10 cellular contexts compared by ENCODE assay signal in the genomic region with DNA sequence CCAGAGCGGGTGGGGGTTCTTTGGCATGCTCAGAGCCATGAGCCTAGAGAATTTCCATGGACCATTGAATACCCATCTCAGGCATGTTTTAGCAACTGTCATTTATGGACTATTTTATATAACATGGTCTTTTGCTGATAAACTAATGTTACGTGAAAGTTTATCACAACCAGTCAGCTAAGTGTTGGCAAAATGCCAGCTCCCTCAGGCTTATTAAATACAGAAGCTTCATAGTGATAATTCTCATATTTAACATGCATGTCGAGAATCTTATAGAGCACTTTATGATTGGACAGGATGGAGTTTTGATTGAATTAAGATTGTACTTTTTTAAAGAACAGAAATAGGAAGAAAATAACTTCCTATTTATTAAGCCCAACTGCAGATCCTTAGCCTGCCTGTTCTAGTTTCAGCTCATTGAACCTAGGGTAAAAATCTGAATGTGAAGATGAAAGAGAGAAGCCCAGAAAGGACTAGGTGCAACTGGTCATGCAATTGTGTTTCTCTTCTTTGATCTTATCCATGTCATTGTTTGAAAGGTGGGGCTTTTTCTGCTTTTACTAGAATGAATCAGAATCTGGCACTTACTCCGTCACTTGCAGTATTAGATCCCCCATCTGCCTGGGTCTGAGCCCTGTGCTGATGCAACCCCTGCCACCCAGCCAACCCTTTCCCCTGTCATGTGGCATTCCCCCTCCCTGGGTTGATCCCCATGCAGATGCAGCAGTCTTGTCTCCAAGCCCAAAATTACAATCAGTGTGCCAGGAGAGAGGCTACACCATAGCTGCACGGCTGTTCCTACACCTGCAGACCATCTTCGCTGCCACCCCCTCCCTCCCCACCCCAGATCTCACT.
A peak's percentile ranks its signal among the peaks of the same experiment; 100 is the strongest.
DNase-seq lines count a peak whose midpoint lies in the region; ATAC-seq and TF ChIP-seq lines count a peak whose summit lies in the region.
"Had no signal": no experiment of that assay in that cellular context is flagged by ENCODE, and none has a peak within 500 bp of the region (broad histone marks: within the 10 kb centered on the region; RNA-seq: fewer than 3 reads in every experiment).

No MANE protein-coding gene starts in this region.

- no peaks in the 10 kb centered on the region for H3K27me3 ChIP-seq in GM06990 (replicated peaks; ENCODE audit: control insufficient read depth, insufficient read depth, low read length)
- no peaks in the 10 kb centered on the region for H3K27me3 ChIP-seq in gastrocnemius medialis

- no peak overlapping the region for H3K4me3 ChIP-seq in GM06990 (replicated peaks; ENCODE audit: low read depth, low read length)
- no peak overlapping the region for H3K4me3 ChIP-seq in gastrocnemius medialis

- intact Hi-C loops in gastrocnemius medialis (cut with DNase I; ENCODE audit: low total_unique reads): no loop called here

- H3K36me3 Mint-ChIP-seq in T-cell: no peaks in the 10 kb centered on the region

- peak; percentile 79 for ATAC-seq in GM18909 (IDR thresholded peaks at IDR 0.05; ENCODE audit: poor library complexity, unreplicated experiment)
- peak; percentile 87 for ATAC-seq in HG02938 (IDR thresholded peaks at IDR 0.05; ENCODE audit: unreplicated experiment)
- no peak for ATAC-seq in T-cell (replicated peaks in 1 of 4)
- no peak for ATAC-seq in gastrocnemius medialis

- no peaks in the 10 kb centered on the region; the same call in 1 of the 2 replicates for H3K36me3 ChIP-seq in GM06990 (ENCODE audit: control insufficient read depth, insufficient read depth, low read length)
- no peaks in the 10 kb centered on the region for H3K36me3 ChIP-seq in gastrocnemius medialis

- H3K27ac ChIP-seq in caudate nucleus (ENCODE audit: low read depth, low read length) (no peak overlapping the region), gastrocnemius medialis (no peak overlapping the region)

- no peak for TF ChIP-seq CTCF in GM06990 (IDR thresholded peaks at IDR 0.05; ENCODE audit: insufficient read depth, low read length, poor library complexity, severe bottlenecking)
- no peak for TF ChIP-seq CTCF in gastrocnemius medialis (IDR thresholded peaks at IDR 0.05 in 4 of 5, conservative IDR thresholded peaks at IDR 0.05 in 1 of 5)

- no peak for TF ChIP-seq POLR2A in gastrocnemius medialis (IDR thresholded peaks at IDR 0.05)

- H3K27me3 Mint-ChIP-seq in T-cell: peaks cover 9 to 16% of the 10 kb centered on the region in 2 donors

- peaks cover 0 to 6% of the 10 kb centered on the region in 2 donors for H3K4me1 ChIP-seq in gastrocnemius medialis

- POLR2A ChIA-PET in T-cell (lab: Charles Lee): no interaction called here

- no peaks in the 10 kb centered on the region for H3K9me3 ChIP-seq in gastrocnemius medialis

- H3K9me3 Mint-ChIP-seq in T-cell: peaks cover 0 to 4% (median 0%) of the 10 kb centered on the region in 3 donors

- no peak overlapping the region for H3K4me3 Mint-ChIP-seq in T-cell
- H3K4me3 Mint-ChIP-seq: memory B cell; T-helper 1 cell treated with Interleukin-12 subunit alpha and Interleukin-12 subunit beta and Interleukin-4 antibody, amounts not matched to agents 30 μg/mL and 1 μg/mL, for 36 hours had no signal

- CTCF ChIA-PET in T-cell (lab: Charles Lee): interaction anchor here in 1 of 2 donors (0.6 kb wide), 1 partner anchor 616 kb away, joined by 5 read pairs; no protein-coding TSS in a partner anchor

- no peak overlapping the region for H3K27ac Mint-ChIP-seq in T-cell
- H3K27ac Mint-ChIP-seq: memory B cell; T-helper 1 cell treated with Interleukin-12 subunit alpha and Interleukin-12 subunit beta and Interleukin-4 antibody, amounts not matched to agents 30 μg/mL and 1 μg/mL, for 36 hours had no signal

- no peaks in the 10 kb centered on the region for H3K4me1 Mint-ChIP-seq in T-cell
- H3K4me1 Mint-ChIP-seq: memory B cell had no signal

- peak; percentile 81 for DNase-seq in GM06990 (ENCODE audit: extremely low read depth, insufficient read length)
- peak; percentile 51 for DNase-seq in SW480 (ENCODE audit: low spot score)
- DNase-seq in caudate nucleus (lab: John Stamatoyannopoulos, UW): no peak
- no peak for DNase-seq in T-cell
- no peak for DNase-seq in activated gamma-delta T cell treated with Interleukin-2 at 50 U/mL for 16 hours
- DNase-seq in gastrocnemius medialis: no peak

- in situ Hi-C loops in gastrocnemius medialis (cut with MboI; ENCODE audit: low sequenced_read_pairs in 4 of 4): no loop called here

Comparison
In these comparisons a context has a peak if more than half of its experiments do, and no peak if none do; other contexts are left out.
1. DNase-seq: peak in GM06990 (single experiment) and SW480 (single experiment); none in caudate nucleus (0 of 61), T-cell (0 of 34), activated gamma-delta T cell treated with Interleukin-2 at 50 U/mL for 16 hours (single experiment) and gastrocnemius medialis (0 of 2).
2. ATAC-seq: peak in GM18909 (single experiment) and HG02938 (single experiment); none in T-cell (0 of 4) and gastrocnemius medialis (0 of 2).